17 cellular contexts compared by ENCODE assay signal in genomic region chr11:69265911-69266510, GRCh38. TPM values are rescaled to one million over a fixed set of nuclear protein-coding genes. Genes with fewer than 3 reads are reported as not detected.
DNase-seq lines count a peak whose midpoint lies in the region; FAIRE-seq and TF ChIP-seq lines count a peak whose summit lies in the region.
"Had no signal": no experiment of that assay in that cellular context is flagged by ENCODE, and none has a peak within 500 bp of the region (broad histone marks: within the 10 kb centered on the region; RNA-seq: fewer than 3 reads in every experiment).

No MANE protein-coding gene starts in this region.

- no peaks in the 10 kb centered on the region for H3K36me3 ChIP-seq in osteoblast (ENCODE audit: insufficient read depth, low read length)
- H3K36me3 ChIP-seq: BLaER1 treated with 17β-estradiol and CSF1 and Interleukin-3, amounts not matched to agents 10 nM and 100 nM had no signal

- no peak overlapping the region for H3K4me2 ChIP-seq in osteoblast (ENCODE audit: insufficient read depth, low read length)
- H3K4me2 ChIP-seq: BLaER1 treated with 17β-estradiol and CSF1 and Interleukin-3, amounts not matched to agents 10 nM and 100 nM had no signal

- no peaks in the 10 kb centered on the region for H3K79me2 ChIP-seq in osteoblast (ENCODE audit: insufficient read depth, low read length)

- H4K20me1 ChIP-seq in osteoblast (ENCODE audit: insufficient read depth, low read length) = no peaks in the 10 kb centered on the region
- H4K20me1 ChIP-seq: BLaER1 treated with 17β-estradiol and CSF1 and Interleukin-3, amounts not matched to agents 10 nM and 100 nM had no signal

- DNase-seq in NCI-H524 (lab: John Stamatoyannopoulos, UW) (peak; percentile 9 to 14), NCI-H524 treated with DMSO at 0.1 percent for 48 hours (lab: John Stamatoyannopoulos, UW) (no peak), HTR-8/SVneo (ENCODE audit: insufficient read length, low spot score) (no peak), NCI-H69 (lab: John Stamatoyannopoulos, UW) (peak; percentile 3), osteoblast (ENCODE audit: insufficient read length, low spot score, missing footprints) (peak; percentile 84), DMS153 treated with DMSO at 0.1 percent for 48 hours (lab: John Stamatoyannopoulos, UW; ENCODE audit: unreplicated experiment) (no peak), NCI-H2029 treated with DMSO at 0.1 percent for 48 hours (lab: John Stamatoyannopoulos, UW) (no peak)
- DNase-seq: CD8-positive, alpha-beta T cell; DMS153; DMS79 treated with DMSO at 0.1 percent for 48 hours; GF-D8; GOT3; H7; HFFc6 had no signal

- TF ChIP-seq CTCF in osteoblast (IDR thresholded peaks at IDR 0.05; ENCODE audit: extremely low read depth, low read depth, low read length) = no peak

- H3K9me3 ChIP-seq in osteoblast (ENCODE audit: low read depth, low read length) = no peaks in the 10 kb centered on the region
- H3K9me3 ChIP-seq: BLaER1 treated with 17β-estradiol and CSF1 and Interleukin-3, amounts not matched to agents 10 nM and 100 nM had no signal

- H3K4me1 ChIP-seq in osteoblast (ENCODE audit: insufficient read depth, low read length) = no peaks in the 10 kb centered on the region

- no peak overlapping the region for H3K4me3 ChIP-seq in osteoblast (ENCODE audit: insufficient read depth, low read length)
- H3K4me3 ChIP-seq: BLaER1 treated with 17β-estradiol and CSF1 and Interleukin-3, amounts not matched to agents 10 nM and 100 nM; K562 had no signal

- H2AFZ ChIP-seq in osteoblast (ENCODE audit: low read length) = no peak overlapping the region

- FAIRE-seq in HTR-8/SVneo (lab: Jason Lieb, UNC) = peak; percentile 20
- FAIRE-seq: K562 had no signal

- H3K27ac ChIP-seq in osteoblast (ENCODE audit: low read depth, low read length) = no peak overlapping the region
- H3K27ac ChIP-seq: BLaER1 treated with 17β-estradiol and CSF1 and Interleukin-3, amounts not matched to agents 10 nM and 100 nM had no signal

- no peaks in the 10 kb centered on the region for H3K27me3 ChIP-seq in osteoblast (ENCODE audit: insufficient read depth, low read length)
- H3K27me3 ChIP-seq: BLaER1 treated with 17β-estradiol and CSF1 and Interleukin-3, amounts not matched to agents 10 nM and 100 nM had no signal

RNA-seq across cellular contexts. Expression of gene MYEOV, which starts 27.9 kb away (rescaled TPM):
- 0.88 and 1.4 TPM in 2 replicates for total RNA-seq in osteoblast
- total RNA-seq: B cell had no signal

Comparison
In these comparisons a context has a peak if more than half of its experiments do, and no peak if none do; other contexts are left out.
1. DNase-seq: peak in NCI-H524 (2 of 2), NCI-H69 (single experiment) and osteoblast (single experiment); none in NCI-H524 treated with DMSO at 0.1 percent for 48 hours (single experiment), HTR-8/SVneo (single experiment), DMS153 treated with DMSO at 0.1 percent for 48 hours (single experiment) and NCI-H2029 treated with DMSO at 0.1 percent for 48 hours (single experiment).